In the genomic region with DNA sequence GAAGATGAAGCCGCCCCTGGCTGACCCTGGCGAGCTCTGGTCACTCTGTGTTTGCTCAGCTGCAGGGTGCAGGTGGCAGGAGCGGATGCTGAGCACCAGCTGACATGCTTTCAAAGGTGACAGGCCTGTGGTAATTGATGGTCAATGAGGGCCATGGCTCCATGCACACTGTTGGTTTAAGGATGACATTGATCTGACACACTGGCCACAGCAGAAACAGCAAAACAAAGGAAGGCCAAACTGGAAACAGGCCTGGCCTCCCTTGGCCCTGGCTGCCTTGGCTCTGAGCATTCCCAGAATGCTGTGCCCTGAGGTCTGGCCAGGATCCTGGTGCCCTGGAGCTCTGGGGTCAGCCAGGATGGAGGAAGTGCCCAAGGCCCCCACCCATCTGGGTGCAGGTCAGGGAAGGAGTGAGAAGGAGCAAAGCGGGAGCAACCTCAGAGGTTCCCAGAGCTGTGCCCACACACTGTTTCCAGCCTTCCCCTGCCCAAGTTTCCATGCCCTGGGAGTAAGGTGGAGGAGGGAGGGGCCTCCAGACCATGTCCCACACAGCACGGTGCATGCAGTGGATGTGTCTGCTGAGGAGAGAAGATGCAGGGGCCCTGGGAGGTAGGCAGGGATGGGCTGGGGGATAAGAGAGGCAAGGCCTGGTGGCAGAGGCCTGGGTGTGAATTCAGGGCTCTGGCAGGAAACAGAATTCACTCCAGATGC, we compare ENCODE assay signal across 10 cellular contexts.
DNase-seq lines count a peak whose midpoint lies in the region; ATAC-seq, FAIRE-seq and TF ChIP-seq lines count a peak whose summit lies in the region.
"Had no signal": no experiment of that assay in that cellular context is flagged by ENCODE, and none has a peak within 500 bp of the region (broad histone marks: within the 10 kb centered on the region; RNA-seq: fewer than 3 reads in every experiment).

No MANE protein-coding gene starts in this region.

- no peak for TF ChIP-seq CTCF in GM20000 (IDR thresholded peaks at IDR 0.05; ENCODE audit: extremely low read depth, missing control alignments)
- no peak for TF ChIP-seq CTCF in testis (IDR thresholded peaks at IDR 0.05)

- no peak overlapping the region for H3K4ac ChIP-seq in trophoblast cell (ENCODE audit: low read depth, low read length)

- H3K14ac ChIP-seq in trophoblast cell (ENCODE audit: low read length) = peak overlapping the region; percentile 33

- H3K9ac ChIP-seq in BLaER1 = no peak overlapping the region
- H3K9ac ChIP-seq in trophoblast cell (ENCODE audit: low read length) = no peak overlapping the region

- H2AK5ac ChIP-seq in trophoblast cell (ENCODE audit: low read length) = peak overlapping the region; percentile 32

- no peaks in the 10 kb centered on the region for H4K20me1 ChIP-seq in BLaER1

- H3K27me3 ChIP-seq in BLaER1 (no peaks in the 10 kb centered on the region), trophoblast cell (ENCODE audit: insufficient read depth, low read length) (no peaks in the 10 kb centered on the region), testis (no peaks in the 10 kb centered on the region)

- no peak overlapping the region for H3K4me3 ChIP-seq in BLaER1
- H3K4me3 ChIP-seq in trophoblast cell (ENCODE audit: low read depth, low read length) = no peak overlapping the region
- H3K4me3 ChIP-seq in testis = no peak overlapping the region

- H2BK5ac ChIP-seq in trophoblast cell (ENCODE audit: low read depth, low read length, poor library complexity) = no peak overlapping the region

- no peak for ATAC-seq in HG02623 (IDR thresholded peaks at IDR 0.05; ENCODE audit: unreplicated experiment)

- peak overlapping the region; percentile 58 for H4K91ac ChIP-seq in trophoblast cell (ENCODE audit: low read depth, low read length)

- H4K8ac ChIP-seq in trophoblast cell (ENCODE audit: low read depth, low read length) = no peak overlapping the region

- DNase-seq in RCC 7860 (ENCODE audit: low spot score) (peak; percentile 84), globus pallidus (ENCODE audit: low spot score) (peak; percentile 33), trophoblast cell (no peak), GM20000 (ENCODE audit: low spot score) (no peak), NCI-H128 (lab: John Stamatoyannopoulos, UW; ENCODE audit: unreplicated experiment) (no peak), testis (no peak)
- DNase-seq: NCI-H446 treated with DMSO at 0.1 percent for 48 hours had no signal

- peak; percentile 32 for FAIRE-seq in RCC 7860 (lab: Jason Lieb, UNC)

- no CpG with 5 or more reads among the region's 5 CpGs for WGBS in trophoblast cell (ENCODE audit: extremely low coverage, insufficient coverage, insufficient read length)
- 65 to 91% methylated on average over 4 to 5 of the region's 5 CpGs for WGBS in testis, 2 donors

- H3K4me2 ChIP-seq in BLaER1 (peak overlapping the region; percentile 11; the same call in 1 of the 2 replicates), trophoblast cell (ENCODE audit: low read length) (no peak overlapping the region)

- H2BK12ac ChIP-seq in trophoblast cell (ENCODE audit: low read length) = peak overlapping the region; percentile 54

- H3K36me3 ChIP-seq in BLaER1 (no peaks in the 10 kb centered on the region), trophoblast cell (ENCODE audit: control insufficient read depth in 1 of 2, insufficient read depth in 2 of 2, low read length in 2 of 2) (no peaks in the 10 kb centered on the region), testis (ENCODE audit: low read depth, missing control alignments) (no peaks in the 10 kb centered on the region)

- peaks cover 2% of the 10 kb centered on the region for H3K79me2 ChIP-seq in trophoblast cell (ENCODE audit: control insufficient read depth, insufficient read depth, low read length, poor library complexity)

- no peak for TF ChIP-seq POLR2A in testis (IDR thresholded peaks at IDR 0.05)

- H3K27ac ChIP-seq in BLaER1 (no peak overlapping the region), trophoblast cell (ENCODE audit: low read depth, low read length) (no peak overlapping the region), testis (no peak overlapping the region)

- no peak overlapping the region for H2BK120ac ChIP-seq in trophoblast cell (ENCODE audit: insufficient read depth, low read length, poor library complexity)

- no peak overlapping the region for H3K23ac ChIP-seq in trophoblast cell (ENCODE audit: low read length)

- no peak overlapping the region for H4K12ac ChIP-seq in trophoblast cell (ENCODE audit: low read depth, low read length)

- no peak overlapping the region for H3K18ac ChIP-seq in trophoblast cell (ENCODE audit: low read length)

- H2AFZ ChIP-seq in trophoblast cell (ENCODE audit: insufficient read depth, low read length, poor library complexity) = no peak overlapping the region

- H3K9me3 ChIP-seq in BLaER1 (no peaks in the 10 kb centered on the region), trophoblast cell (ENCODE audit: insufficient read depth, low read depth, low read length) (peaks cover 5% of the 10 kb centered on the region), testis (no peaks in the 10 kb centered on the region)
- H3K9me3 ChIP-seq: Caco-2 had no signal

- intact Hi-C loops in testis (cut with DNase I; ENCODE audit: low total_unique reads) = no loop called here

- H3K4me1 ChIP-seq in BLaER1 (peaks cover 9% of the 10 kb centered on the region), trophoblast cell (ENCODE audit: control insufficient read depth in 1 of 2, insufficient read depth in 2 of 2, low read length in 2 of 2) (peaks cover 18 to 19% of the 10 kb centered on the region in 2 experiments), testis (no peaks in the 10 kb centered on the region)
- H3K4me1 ChIP-seq: Caco-2 had no signal

- peaks cover 26% of the 10 kb centered on the region for H3K79me1 ChIP-seq in trophoblast cell (ENCODE audit: low read length)

Comparison
In these comparisons a context has a peak if more than half of its experiments do, and no peak if none do; other contexts are left out.
1. DNase-seq: peak in RCC 7860 (single experiment) and globus pallidus (single experiment); none in trophoblast cell (0 of 2), GM20000 (single experiment), NCI-H128 (single experiment) and testis (single experiment).